ENCODE assay signal across 16 cellular contexts in the genomic region with DNA sequence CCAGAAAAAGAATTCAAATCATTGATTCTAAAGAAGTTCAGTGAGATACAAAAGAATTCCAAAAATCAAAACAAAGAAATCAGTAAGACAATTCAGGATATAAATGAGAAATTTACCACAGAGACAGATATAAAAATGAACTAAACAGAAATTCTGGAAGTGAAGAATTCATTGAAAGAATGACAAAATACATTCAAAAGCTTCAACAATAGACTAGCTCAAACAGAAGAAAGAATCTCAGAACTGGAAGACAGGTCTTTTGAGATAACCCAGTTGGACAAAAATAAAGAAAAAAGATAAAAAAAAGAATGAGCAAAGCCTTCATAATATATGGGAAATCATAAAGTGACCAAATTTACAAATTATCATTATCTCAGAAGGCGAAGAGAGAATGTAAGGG. TPM values are rescaled to one million over a fixed set of nuclear protein-coding genes. Genes with fewer than 3 reads are reported as not detected.
DNase-seq lines count a peak whose midpoint lies in the region; ATAC-seq, FAIRE-seq and TF ChIP-seq lines count a peak whose summit lies in the region.
"Had no signal": no experiment of that assay in that cellular context is flagged by ENCODE, and none has a peak within 500 bp of the region (broad histone marks: within the 10 kb centered on the region; RNA-seq: fewer than 3 reads in every experiment).

No MANE protein-coding gene starts in this region.

- no peak for TF ChIP-seq CTCF in SK-N-SH (IDR thresholded peaks at IDR 0.05)
- no peak for TF ChIP-seq CTCF in HEK293 (tag by site-specific recombination; IDR thresholded peaks at IDR 0.05)
- no peak for TF ChIP-seq CTCF in K562 (IDR thresholded peaks at IDR 0.05 in 2 of 3, conservative IDR thresholded peaks at IDR 0.05 in 1 of 3; ENCODE audit: insufficient read depth in 2 of 3, low read depth in 1 of 3, low read length in 3 of 3)
- TF ChIP-seq CTCF in pancreas (IDR thresholded peaks at IDR 0.05) = no peak
- no peak for TF ChIP-seq CTCF in GM10266 (IDR thresholded peaks at IDR 0.05; ENCODE audit: control insufficient read depth, insufficient read depth, low read depth, missing control alignments)

- H3K9me3 ChIP-seq in SK-N-SH (peaks cover 7% of the 10 kb centered on the region; the same call in 1 of the 2 replicates), HEK293 (ENCODE audit: control insufficient read depth, insufficient read depth, low read depth, low read length) (no peaks in the 10 kb centered on the region; the same call in 1 of the 2 replicates), K562 (replicated peaks; ENCODE audit: control insufficient read depth, insufficient read depth, low read depth, low read length) (0 out of 2 replicates have a peak, but pooled peaks cover 3% of the 10 kb centered on the region), pancreas (peaks cover 0 to 8% (median 0%) of the 10 kb centered on the region in 4 donors)

- TF ChIP-seq EP300 in SK-N-SH (IDR thresholded peaks at IDR 0.05; ENCODE audit: borderline replicate concordance in 1 of 2, low read depth in 1 of 2, low read length in 1 of 2) (no peak), K562 (IDR thresholded peaks at IDR 0.05; ENCODE audit: low read length) (no peak)

- H3K27me3 ChIP-seq in SK-N-SH (ENCODE audit: insufficient read depth) = no peaks in the 10 kb centered on the region
- H3K27me3 ChIP-seq in K562 (ENCODE audit: control insufficient read depth in 2 of 2, insufficient read depth in 2 of 2, low read length in 2 of 2) = no peaks in the 10 kb centered on the region
- H3K27me3 ChIP-seq in pancreas = no peaks in the 10 kb centered on the region

- in situ Hi-C loops in K562 (cut with MboI) = no loop called here

- BruUV-seq in K562 (replicated peaks; lab: Mats Ljungman, UMichigan) = no TSS peak

- ATAC-seq in SK-N-SH treated with all-trans-retinoic acid at 6 μM for 48 hours (no peak), K562 (no peak), pancreas (no peak)

- TF ChIP-seq POLR2A in K562 (conservative IDR thresholded peaks at IDR 0.05) = no peak

- no peak overlapping the region for H3K4me2 ChIP-seq in SK-N-SH
- no peak overlapping the region for H3K4me2 ChIP-seq in K562 (ENCODE audit: insufficient read depth, low read length)

- no peaks in the 10 kb centered on the region; the same call in 1 of the 2 replicates for H3K79me2 ChIP-seq in SK-N-SH (ENCODE audit: insufficient read depth)
- H3K79me2 ChIP-seq in K562 (ENCODE audit: control insufficient read depth, insufficient read depth, low read length) = no peaks in the 10 kb centered on the region

- FAIRE-seq in K562 (lab: Jason Lieb, UNC) (no peak), pancreas (lab: Jason Lieb, UNC) (peak; percentile 70)
- FAIRE-seq: GM12892 had no signal

- H3K9me1 ChIP-seq in K562 (ENCODE audit: control insufficient read depth, insufficient read depth, low read length) = no peaks in the 10 kb centered on the region

- H3K36me3 ChIP-seq in SK-N-SH (replicated peaks in 1 of 2; ENCODE audit: control insufficient read depth in 1 of 2, insufficient read depth in 2 of 2, low read length in 1 of 2) = no peaks in the 10 kb centered on the region
- H3K36me3 ChIP-seq in HEK293 (ENCODE audit: control insufficient read depth in 2 of 2, insufficient read depth in 1 of 2, low read length in 2 of 2) = no peaks in the 10 kb centered on the region
- H3K36me3 ChIP-seq in K562 (ENCODE audit: control insufficient read depth, insufficient read depth, low read length) = no peaks in the 10 kb centered on the region
- H3K36me3 ChIP-seq in pancreas = no peaks in the 10 kb centered on the region

- CTCF ChIA-PET in SK-N-SH (lab: Yijun Ruan, JAX) = no interaction called here
- CTCF ChIA-PET in HEK293 (lab: Yijun Ruan, JAX) = no interaction called here
- CTCF ChIA-PET in K562 (lab: Yijun Ruan, JAX; ENCODE audit: low intra/inter-chr PET ratio) = no interaction called here

- DNase-seq in SK-N-SH = no peak
- no peak for DNase-seq in K562 (ENCODE audit: extremely low read depth in 1 of 4, low spot score in 3 of 4)
- DNase-seq in pancreas = no peak
- no peak for DNase-seq in GM10266 (ENCODE audit: extremely low spot score)
- DNase-seq in NCI-H446 treated with DMSO at 0.1 percent for 48 hours (lab: John Stamatoyannopoulos, UW) = no peak
- DNase-seq: C1 segment of cervical spinal cord; Calu3; CD4-positive, alpha-beta T cell; DMS 273 treated with DMSO at 0.1 percent for 48 hours; HCEC 1CT; KBM-7 had no signal

- H3K27ac ChIP-seq in SK-N-SH (ENCODE audit: low read depth in 2 of 2, low read length in 1 of 2) (no peak overlapping the region), HEK293 (ENCODE audit: extremely low read depth, low read depth, low read length) (no peak overlapping the region), K562 (ENCODE audit: extremely low read depth, low read depth, low read length) (no peak overlapping the region), pancreas (no peak overlapping the region)
- H3K27ac ChIP-seq: 22Rv1, HL-60 had no signal

- no peak overlapping the region for H2AFZ ChIP-seq in SK-N-SH (ENCODE audit: low read depth)
- H2AFZ ChIP-seq in K562 (ENCODE audit: low read depth, low read length) = no peak overlapping the region

- POLR2A ChIA-PET in SK-N-SH (lab: Yijun Ruan, JAX) (no interaction called here), HEK293 (lab: Yijun Ruan, JAX) (no interaction called here), K562 (lab: Yijun Ruan, JAX) (no interaction called here)

- TF ChIP-seq RAD21 in SK-N-SH (IDR thresholded peaks at IDR 0.05; ENCODE audit: low read length) (no peak), K562 (CRISPR knock-in tag; conservative IDR thresholded peaks at IDR 0.05 in 1 of 2, IDR thresholded peaks at IDR 0.05 in 1 of 2) (no peak)

- H3K9me2 ChIP-seq in SK-N-SH = no peaks in the 10 kb centered on the region

- H3K4me3 ChIP-seq in SK-N-SH (ENCODE audit: low read depth in 2 of 2, low read length in 1 of 2) = no peak overlapping the region
- H3K4me3 ChIP-seq in HEK293 (ENCODE audit: low read depth, low read length) = no peak overlapping the region
- no peak overlapping the region for H3K4me3 ChIP-seq in K562
- H3K4me3 ChIP-seq in pancreas = no peak overlapping the region

- H3F3A ChIP-seq in SK-N-SH (replicated peaks; ENCODE audit: insufficient read depth) = no peaks in the 10 kb centered on the region

- WGBS in SK-N-SH (ENCODE audit: low lambda C conversion rate) = 46% methylated on average over 1 of the region's 1 CpG
- WGBS in K562 (ENCODE audit: insufficient coverage, low coverage, missing lambda C conversion rate) = 50% methylated on average over 1 of the region's 1 CpG
- 83 to 97% methylated on average over 1 of the region's 1 CpG for WGBS in pancreas, 2 donors

- H3K4me1 ChIP-seq in SK-N-SH (ENCODE audit: control insufficient read depth in 1 of 2, insufficient read depth in 2 of 2, low read depth in 1 of 2, low read length in 1 of 2) (no peaks in the 10 kb centered on the region; a peak in 1 of 4 replicates), HEK293 (ENCODE audit: control insufficient read depth, insufficient read depth, low read length) (no peaks in the 10 kb centered on the region), K562 (replicated peaks in 1 of 2; ENCODE audit: control insufficient read depth in 2 of 2, insufficient read depth in 2 of 2, low read length in 2 of 2) (no peaks in the 10 kb centered on the region; a peak in 1 of 5 replicates), pancreas (no peaks in the 10 kb centered on the region)

- H4K20me1 ChIP-seq in SK-N-SH (ENCODE audit: insufficient read depth) (0 out of 2 replicates have a peak, but pooled peaks cover 3% of the 10 kb centered on the region), K562 (replicated peaks; ENCODE audit: control insufficient read depth, insufficient read depth, low read length) (no peaks in the 10 kb centered on the region)

- intact Hi-C loops in K562 (cut with micrococcal nuclease) = no loop called here
- intact Hi-C loops in pancreas (cut with DNase I) = no loop called here

- no peak overlapping the region for H3K9ac ChIP-seq in SK-N-SH
- no peak overlapping the region for H3K9ac ChIP-seq in K562 (ENCODE audit: insufficient read depth in 1 of 2, low read depth in 2 of 2, low read length in 2 of 2)

TF ChIP-seq in SK-N-SH treated with all-trans-retinoic acid at 6 μM for 48 hours, 23 proteins besides CTCF, POLR2A, EP300 and RAD21:
- no peak for TF ChIP-seq ISL1 (CRISPR knock-in tag; IDR thresholded peaks at IDR 0.05)
- TF ChIP-seq ZFP30 (CRISPR knock-in tag; IDR thresholded peaks at IDR 0.05) = peak; percentile 74

TF ChIP-seq in SK-N-SH, 30 proteins besides CTCF, POLR2A, EP300 and RAD21 (continues in another document):
- TF ChIP-seq RXRA (IDR thresholded peaks at IDR 0.05; ENCODE audit: borderline replicate concordance, low read depth) (no peak), MEF2A (IDR thresholded peaks at IDR 0.05; ENCODE audit: borderline replicate concordance, low read depth) (no peak)

TF ChIP-seq in HEK293, 187 proteins besides CTCF, POLR2A, EP300 and RAD21 (continues in another document):
- TF ChIP-seq ZNF843 (tag by site-specific recombination; IDR thresholded peaks at IDR 0.05) = no peak

RNA-seq across cellular contexts. Expression of gene CD99L2, which starts 41.7 kb away (rescaled TPM):
- polyA plus RNA-seq in SK-N-SH (2012; rRNA removed) (57.7 and 62.9 TPM in 2 replicates), K562 (2011; rRNA removed) (11.9 and 15.0 TPM in 2 replicates), K562 (2014; fragmentation: Illumina TruSeq; extraction: Trizol) (17.6 and 18.0 TPM in 2 replicates), K562 (2014; fragmentation: Nextera tagmentation; extraction: Ambion mirVana) (1 to 10 TPM in 1 of 2 experiments, under 1 TPM in 1; 0.76 to 2.8 TPM), K562 (2014; rRNA removed) (12.7 and 13.0 TPM in 2 replicates), pancreas (10 to 100 TPM; 17.7 to 25.1 TPM)
- 43.0 and 51.5 TPM in 2 replicates for polyA plus RNA-seq in SK-N-SH (2012; cell fraction: cytosol; rRNA removed)
- 45.0 and 49.0 TPM in 2 replicates for polyA plus RNA-seq in SK-N-SH (2012; cell fraction: nucleus; rRNA removed)
- total RNA-seq in K562 (2011; cell fraction: chromatin; rRNA removed; ENCODE audit: low replicate concordance) = 18.1 and 26.2 TPM in 2 replicates
- 25.0 and 27.5 TPM in 2 replicates for total RNA-seq in K562 (2011; cell fraction: nucleolus; rRNA removed)
- total RNA-seq in K562 (2011; cell fraction: nucleoplasm; rRNA removed) = 27.9 and 31.7 TPM in 2 replicates
- total RNA-seq in K562 (2014; rRNA removed) (10.2 and 11.7 TPM in 2 replicates), K562 (2014; rRNA removed; fragmentation: Illumina TruSeq; extraction: Trizol) (9.6 and 10.4 TPM in 2 replicates), K562 (2015; rRNA removed; fragmentation: Illumina TruSeq; extraction: Trizol) (14.6 and 15.0 TPM in 2 replicates), K562 (2021) (19.0 and 19.6 TPM in 2 replicates), pancreas (10 to 100 TPM; 10.4 to 16.9 (median 15.7) TPM)
- polyA plus RNA-seq in K562 (2011; cell fraction: cytosol; rRNA removed) = 15.0 and 21.8 TPM in 2 replicates
- polyA plus RNA-seq in K562 (2011; cell fraction: nucleus; rRNA removed) = 13.6 and 14.1 TPM in 2 replicates
- polyA plus RNA-seq in K562 (2012) = 21.5 and 27.6 TPM in 2 replicates
- polyA minus RNA-seq in K562 (2011; rRNA and poly(A)+ RNA removed) = 13.8 and 13.9 TPM in 2 replicates
- 8.4 and 9.1 TPM in 2 replicates for polyA minus RNA-seq in K562 (2011; cell fraction: cytosol; rRNA and poly(A)+ RNA removed)
- polyA minus RNA-seq in K562 (2011; cell fraction: nucleus; rRNA and poly(A)+ RNA removed) = 3.9 and 6.3 TPM in 2 replicates
